Comparison of ENCODE assay signal across 10 cellular contexts in the genomic region with DNA sequence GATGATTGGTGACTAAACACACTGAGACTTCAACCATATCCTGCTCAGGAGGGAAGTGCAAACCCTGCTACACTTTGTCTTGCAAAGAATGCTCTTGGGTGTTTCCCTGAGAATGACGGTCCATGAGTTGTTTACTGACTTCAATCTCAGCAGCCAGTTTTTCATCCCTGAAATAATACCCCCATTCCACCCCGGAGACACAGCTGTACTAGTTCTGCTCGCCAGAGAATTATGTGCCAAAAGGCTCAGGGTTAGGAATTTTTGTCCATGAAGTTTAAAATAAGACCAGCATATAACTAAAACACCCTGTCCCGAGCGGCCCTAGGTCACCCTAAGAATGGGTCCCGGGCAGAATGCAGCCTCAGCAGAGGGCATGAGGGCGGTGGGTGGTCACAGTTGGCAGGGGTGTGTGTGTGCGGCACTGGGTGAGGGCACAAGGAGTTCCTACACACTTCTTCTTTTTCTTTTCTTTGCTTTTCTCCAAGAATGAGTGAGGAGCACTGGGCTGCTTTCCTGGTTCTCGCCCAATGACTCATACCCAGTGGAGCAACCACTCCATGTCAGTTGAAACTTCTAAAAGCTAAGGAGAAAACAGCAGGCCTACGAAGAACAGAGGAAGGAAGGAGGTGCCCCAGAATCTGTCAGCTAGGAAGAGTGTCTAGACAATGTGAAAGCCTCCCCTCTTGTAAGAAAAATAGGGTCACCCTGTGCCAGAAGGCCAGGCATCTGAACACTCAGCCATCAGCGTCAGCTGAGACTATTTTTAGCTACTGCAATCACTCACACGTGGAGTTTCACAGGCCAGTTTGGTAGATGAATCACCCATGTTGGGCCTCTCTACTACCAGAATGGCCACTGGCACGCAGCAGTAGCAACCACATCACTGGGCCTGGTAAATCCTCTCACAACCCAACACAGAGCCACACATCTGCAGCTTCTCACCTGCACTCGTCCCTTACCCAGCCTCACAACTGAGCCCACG.
A peak's percentile ranks its signal among the peaks of the same experiment; 100 is the strongest.
DNase-seq lines count a peak whose midpoint lies in the region; ATAC-seq and TF ChIP-seq lines count a peak whose summit lies in the region.
"Had no signal": no experiment of that assay in that cellular context is flagged by ENCODE, and none has a peak within 500 bp of the region (broad histone marks: within the 10 kb centered on the region; RNA-seq: fewer than 3 reads in every experiment).

No MANE protein-coding gene starts in this region.

- CTCF ChIA-PET in AG04450 (lab: Charles Lee): interaction anchor here (1.3 to 2.9 kb wide), 5 partner anchors 13 to 180 kb away, joined by 3 to 29 read pairs (median 5); no protein-coding TSS in a partner anchor

- POLR2A ChIA-PET in AG04450 (lab: Yijun Ruan, JAX): interaction anchor here (0.6 to 1.3 kb wide), 5 partner anchors 13 to 172 kb away, joined by 3 to 5 read pairs (median 4); no protein-coding TSS in a partner anchor

- no peaks in the 10 kb centered on the region for H3K27me3 ChIP-seq in AG04450 (ENCODE audit: control insufficient read depth, insufficient read depth, low read length)
- no peaks in the 10 kb centered on the region for H3K27me3 ChIP-seq in tibial artery

- peaks cover 30 to 39% (median 38%) of the 10 kb centered on the region in 3 donors for H3K36me3 ChIP-seq in tibial artery

- H3K4me3 ChIP-seq in AG04450 (ENCODE audit: low read depth, low read length): peak overlapping the region; percentile 43
- peak overlapping the region; percentile 3 to 32 for H3K4me3 ChIP-seq in tibial artery

- peaks cover 5 to 65% (median 43%) of the 10 kb centered on the region in 4 donors for H3K4me1 ChIP-seq in tibial artery

- intact Hi-C loops in tibial artery (cut with DNase I; ENCODE audit: low total_unique reads): loop anchor here (5.0 kb wide), 1 partner anchor 48 kb away; no protein-coding TSS in a partner anchor

- DNase-seq in AG04450 (ENCODE audit: low read depth, low spot score): peak; percentile 90
- peak; percentile 98 for DNase-seq in iris pigment epithelial cell (ENCODE audit: low read depth)
- DNase-seq in tibial artery: peak; percentile 87 to 94
- no peak for DNase-seq in activated naive CD4-positive, alpha-beta T cell (lab: John Stamatoyannopoulos, UW)
- no peak for DNase-seq in HuH-7.5 (ENCODE audit: low spot score)
- DNase-seq: activated naive CD8-positive, alpha-beta T cell treated with anti-CD3 and anti-CD28 coated beads, Interleukin-2, amount 10 ng/mL, durations not matched to agents 7 days and 5 days; DND-41 had no signal

- whole genome bisulfite sequencing in adipose tissue, 3 donors: 44 to 78% (median 48%) methylated on average over 15 of the region's 15 CpGs

- H3K27ac ChIP-seq in AG04450 (ENCODE audit: low read depth, low read length) (peak overlapping the region; percentile 98), adipose tissue (ENCODE audit: low read depth, low read length) (peak overlapping the region; percentile 62), tibial artery (peak overlapping the region; percentile 96 to 98)

- H3K9me3 ChIP-seq in AG04450 (ENCODE audit: control insufficient read depth, insufficient read depth, low read length): no peaks in the 10 kb centered on the region
- no peaks in the 10 kb centered on the region for H3K9me3 ChIP-seq in tibial artery

- ATAC-seq in GM19463 (IDR thresholded peaks at IDR 0.05; ENCODE audit: unreplicated experiment) (peak; percentile 87), HG03439 (IDR thresholded peaks at IDR 0.05; ENCODE audit: unreplicated experiment) (peak; percentile 95)

- TF ChIP-seq CTCF in AG04450 (IDR thresholded peaks at IDR 0.05; ENCODE audit: low read depth, low read length) (no peak), tibial artery (IDR thresholded peaks at IDR 0.05) (peak in 1 of 2 experiments; percentile 8)

Comparison
In these comparisons a context has a peak if more than half of its experiments do, and no peak if none do; other contexts are left out.
1. DNase-seq: peak in AG04450 (single experiment), iris pigment epithelial cell (single experiment) and tibial artery (2 of 2); none in activated naive CD4-positive, alpha-beta T cell (0 of 4) and HuH-7.5 (single experiment).
2. Peak in every context shown above with its lines, with median percentiles within 50 percentile points of each other: H3K27ac ChIP-seq.